In genomic region chr6:107084446-107084845, GRCh38 we compare ENCODE assay signal across 7 cellular contexts. TPM values are rescaled to one million over a fixed set of nuclear protein-coding genes. Genes with fewer than 3 reads are reported as not detected.
A peak's percentile ranks its signal among the peaks of the same experiment; 100 is the strongest.
DNase-seq lines count a peak whose midpoint lies in the region; ATAC-seq, FAIRE-seq and TF ChIP-seq lines count a peak whose summit lies in the region.
"Not testable (repeated sequence)": the region's sequence is repeated elsewhere in the genome, so short reads cannot be mapped to it uniquely, and the experiment has no call there.

No MANE protein-coding gene starts in this region.

- not testable (repeated sequence) for H3K23ac ChIP-seq in IMR-90 (ENCODE audit: low read depth, low read length); trophoblast cell (ENCODE audit: low read length)

- not testable (repeated sequence) for H3K79me1 ChIP-seq in IMR-90 (ENCODE audit: low read depth in 1 of 2, low read length in 2 of 2); trophoblast cell (ENCODE audit: low read length)

- peak overlapping the region; percentile 35 for H2BK12ac ChIP-seq in trophoblast cell (ENCODE audit: low read length)

- not testable (repeated sequence) for H3K27ac Mint-ChIP-seq in endodermal cell

- not testable (repeated sequence) for H2AK5ac ChIP-seq in IMR-90 (ENCODE audit: low read depth, low read length); trophoblast cell (ENCODE audit: low read length)

- H3K14ac ChIP-seq in IMR-90 (replicated peaks; ENCODE audit: low read depth, low read length); trophoblast cell (ENCODE audit: low read length): not testable (repeated sequence)

- not testable (repeated sequence) for H4K5ac ChIP-seq in IMR-90 (ENCODE audit: low read depth, low read length)

- intact Hi-C loops in HCT116 (cut with micrococcal nuclease); IMR-90 (cut with micrococcal nuclease); GM12878 (cut with micrococcal nuclease; ENCODE audit: unreplicated experiment); testis (cut with DNase I; ENCODE audit: low total_unique reads): not testable (repeated sequence)

- H4K8ac ChIP-seq in IMR-90 (ENCODE audit: low read depth in 2 of 2, low read length in 2 of 2); trophoblast cell (ENCODE audit: low read depth, low read length): not testable (repeated sequence)

- not testable (repeated sequence) for H3K27ac ChIP-seq in A549; HCT116 (ENCODE audit: low read depth, low read length); IMR-90 (ENCODE audit: insufficient read depth, low read length); GM12878 (ENCODE audit: control insufficient read depth, insufficient read depth); endodermal cell (ENCODE audit: low read depth, low read length); testis
- H3K27ac ChIP-seq in trophoblast cell (ENCODE audit: low read depth, low read length): peak overlapping the region; percentile 81

- not testable (repeated sequence) for H3K9me2 ChIP-seq in HCT116 (ENCODE audit: insufficient read depth)

- H3K9me1 ChIP-seq in IMR-90 (ENCODE audit: insufficient read depth, low read length): not testable (repeated sequence)

- DNase-seq in A549 (ENCODE audit: low read depth in 1 of 2, low spot score in 1 of 2); HCT116 (ENCODE audit: low read depth, low spot score); IMR-90; GM12878 (ENCODE audit: low read depth, low spot score); trophoblast cell: not testable (repeated sequence)
- DNase-seq in endodermal cell (peak; percentile 13), testis (peak; percentile 24)

- not testable (repeated sequence) for H3K4ac ChIP-seq in IMR-90 (ENCODE audit: low read depth, low read length); trophoblast cell (ENCODE audit: low read depth, low read length)

- peaks cover 70% of the 10 kb centered on the region for H3K36me3 Mint-ChIP-seq in endodermal cell (ENCODE audit: low read depth)

- H3K9ac ChIP-seq in HCT116 (ENCODE audit: low read length); IMR-90 (ENCODE audit: low read depth, low read length); GM12878 (ENCODE audit: control insufficient read depth, insufficient read depth, low read length); endodermal cell (ENCODE audit: extremely low read depth, low read length, poor library complexity, severe bottlenecking); trophoblast cell (ENCODE audit: low read length): not testable (repeated sequence)

- not testable (repeated sequence) for H2BK120ac ChIP-seq in IMR-90 (ENCODE audit: low read depth, low read length); trophoblast cell (ENCODE audit: insufficient read depth, low read length, poor library complexity)

- H3K79me2 ChIP-seq in HCT116 (ENCODE audit: insufficient read depth, low read length); GM12878 (ENCODE audit: control insufficient read depth, insufficient read depth, low read length); trophoblast cell (ENCODE audit: control insufficient read depth, insufficient read depth, low read length, poor library complexity): not testable (repeated sequence)

- POLR2A ChIA-PET in A549 (lab: Yijun Ruan, JAX); HCT116 (lab: Charles Lee); IMR-90 (lab: Charles Lee; ENCODE audit: unreplicated experiment): not testable (repeated sequence)
- POLR2A ChIA-PET in GM12878 (lab: Charles Lee): interaction anchor here (1.1 kb wide), 1 partner anchor 19 kb away, joined by 4 read pairs; no protein-coding TSS in a partner anchor

- H3K56ac ChIP-seq in IMR-90 (ENCODE audit: extremely low read depth, insufficient read depth, low read length): not testable (repeated sequence)

- H3K9me3 Mint-ChIP-seq in endodermal cell: peaks cover 19% of the 10 kb centered on the region

- H3K4me3 Mint-ChIP-seq in endodermal cell: not testable (repeated sequence)

- in situ Hi-C loops in IMR-90 (cut with MboI; ENCODE audit: low sequenced_read_pairs); GM12878 (cut with MboI): not testable (repeated sequence)

- peaks cover 12% of the 10 kb centered on the region for H3K4me1 Mint-ChIP-seq in endodermal cell

- H4K91ac ChIP-seq in IMR-90 (ENCODE audit: insufficient read depth, low read depth, low read length); trophoblast cell (ENCODE audit: low read depth, low read length): not testable (repeated sequence)

- H3K18ac ChIP-seq in IMR-90 (ENCODE audit: low read depth, low read length); trophoblast cell (ENCODE audit: low read length): not testable (repeated sequence)

- H2BK5ac ChIP-seq in IMR-90 (ENCODE audit: low read depth, low read length, poor library complexity, severe bottlenecking); trophoblast cell (ENCODE audit: low read depth, low read length, poor library complexity): not testable (repeated sequence)

- H2AK9ac ChIP-seq in IMR-90 (replicated peaks; ENCODE audit: low read depth, low read length, poor library complexity): not testable (repeated sequence)

- H2BK20ac ChIP-seq in IMR-90 (ENCODE audit: low read depth, low read length): not testable (repeated sequence)

- RAD21 ChIA-PET in HCT116 (lab: Charles Lee; ENCODE audit: low non-redundant PET in 1 of 2, low total read pairs in 2 of 2, uncharacterized antibody in 2 of 2, unreplicated experiment in 2 of 2): not testable (repeated sequence)
- RAD21 ChIA-PET in GM12878 (lab: Charles Lee; ENCODE audit: unreplicated experiment): interaction anchor here (1.1 kb wide), 1 partner anchor 29 kb away, joined by 3 read pairs; no protein-coding TSS in a partner anchor

- not testable (repeated sequence) for H3K27me3 ChIP-seq in HCT116 (ENCODE audit: insufficient read depth, low read length); IMR-90 (ENCODE audit: control insufficient read depth, insufficient read depth, low read length); GM12878 (replicated peaks in 1 of 2; ENCODE audit: control insufficient read depth in 2 of 2, insufficient read depth in 2 of 2, low read length in 1 of 2); endodermal cell (ENCODE audit: control insufficient read depth, insufficient read depth, low read length, poor library complexity, severe bottlenecking); trophoblast cell (ENCODE audit: insufficient read depth, low read length); testis

- not testable (repeated sequence) for H3K4me3 ChIP-seq in A549; HCT116 (replicated peaks in 1 of 2; ENCODE audit: low read depth in 1 of 2, low read length in 2 of 2); IMR-90 (ENCODE audit: insufficient read depth, low read depth, low read length); GM12878; endodermal cell (ENCODE audit: low read length); trophoblast cell (ENCODE audit: low read depth, low read length); testis

- CTCF ChIA-PET in A549 (lab: Yijun Ruan, JAX) (interaction anchor here (0.6 to 0.9 kb wide), 3 partner anchors 23 to 564 kb away, joined by 3 read pairs; no protein-coding TSS in a partner anchor), IMR-90 (lab: Yijun Ruan, JAX) (interaction anchor here (0.6 kb wide), 1 partner anchor 31 kb away, joined by 4 read pairs; no protein-coding TSS in a partner anchor), GM12878 (lab: Yijun Ruan, JAX) (interaction anchor here (1.7 to 1.8 kb wide), 2 partner anchors 18 to 30 kb away, joined by 4 to 6 read pairs; no protein-coding TSS in a partner anchor)
- CTCF ChIA-PET in HCT116 (lab: Charles Lee): not testable (repeated sequence)

- H4K20me1 ChIP-seq in HCT116 (ENCODE audit: insufficient read depth); IMR-90 (ENCODE audit: insufficient read depth, low read length); GM12878 (ENCODE audit: control insufficient read depth, insufficient read depth): not testable (repeated sequence)

- H4K12ac ChIP-seq in trophoblast cell (ENCODE audit: low read depth, low read length): not testable (repeated sequence)

- whole genome bisulfite sequencing in A549 (ENCODE audit: missing lambda C conversion rate): 92% methylated on average over 7 of the region's 7 CpGs
- 100% methylated on average over 3 of the region's 7 CpGs; no CpG with 5 or more reads in 1 of the 2 experiments for WGBS in IMR-90 (ENCODE audit: extremely low coverage in 2 of 2, insufficient read length in 1 of 2), 2 experiments
- WGBS in GM12878 (ENCODE audit: insufficient coverage, insufficient replicate concordance, low lambda C conversion rate, missing lambda C conversion rate): 95% methylated on average over 7 of the region's 7 CpGs
- 95 to 97% methylated on average over 7 of the region's 7 CpGs for WGBS in endodermal cell (ENCODE audit: insufficient coverage in 1 of 2, insufficient read length in 1 of 2), 2 experiments
- no CpG with 5 or more reads among the region's 7 CpGs for WGBS in trophoblast cell (ENCODE audit: extremely low coverage, insufficient coverage, insufficient read length)
- 82 to 93% methylated on average over 7 of the region's 7 CpGs for WGBS in testis, 2 donors

- not testable (repeated sequence) for TF ChIP-seq RAD21 in A549 (conservative IDR thresholded peaks at IDR 0.05 in 1 of 2, IDR thresholded peaks at IDR 0.05 in 1 of 2); HCT116 (IDR thresholded peaks at IDR 0.05; ENCODE audit: low read depth); IMR-90 (IDR thresholded peaks at IDR 0.05; ENCODE audit: low read length); GM12878 (IDR thresholded peaks at IDR 0.05; ENCODE audit: insufficient read depth, low read depth, low read length)

- not testable (repeated sequence) for H3K4me1 ChIP-seq in A549; HCT116 (ENCODE audit: control insufficient read depth in 1 of 2, insufficient read depth in 2 of 2, low read length in 2 of 2); IMR-90 (ENCODE audit: control insufficient read depth, insufficient read depth, low read length); endodermal cell (ENCODE audit: control insufficient read depth, insufficient read depth, low read length); testis
- peaks cover 10% of the 10 kb centered on the region; the same call in 1 of the 2 replicates for H3K4me1 ChIP-seq in GM12878 (ENCODE audit: control insufficient read depth, insufficient read depth, low read length)
- H3K4me1 ChIP-seq in trophoblast cell (ENCODE audit: control insufficient read depth in 1 of 2, insufficient read depth in 2 of 2, low read length in 2 of 2): peaks cover 5 to 11% of the 10 kb centered on the region in 2 experiments

- not testable (repeated sequence) for TF ChIP-seq CTCF in A549 (IDR thresholded peaks at IDR 0.05); HCT116 (IDR thresholded peaks at IDR 0.05 in 2 of 3, conservative IDR thresholded peaks at IDR 0.05 in 1 of 3; ENCODE audit: borderline replicate concordance in 1 of 3, insufficient read depth in 1 of 3, low read depth in 2 of 3, low read length in 2 of 3); IMR-90 (conservative IDR thresholded peaks at IDR 0.05; ENCODE audit: low read depth, low read length); GM12878 (IDR thresholded peaks at IDR 0.05 in 2 of 3, conservative IDR thresholded peaks at IDR 0.05 in 1 of 3; ENCODE audit: control insufficient read depth in 2 of 3, extremely low read depth in 1 of 3, insufficient read depth in 1 of 3, low read depth in 3 of 3, low read length in 3 of 3); endodermal cell (conservative IDR thresholded peaks at IDR 0.05); testis (IDR thresholded peaks at IDR 0.05)

- TF ChIP-seq POLR2A in A549 (IDR thresholded peaks at IDR 0.05; ENCODE audit: low read length); HCT116 (IDR thresholded peaks at IDR 0.05; ENCODE audit: borderline replicate concordance, extremely low read depth, insufficient read depth, insufficient read length); IMR-90 (IDR thresholded peaks at IDR 0.05; ENCODE audit: low read depth, low read length); GM12878 (IDR thresholded peaks at IDR 0.05; ENCODE audit: low read depth, low read length); testis (IDR thresholded peaks at IDR 0.05): not testable (repeated sequence)

- TF ChIP-seq EP300 in A549 (IDR thresholded peaks at IDR 0.05); GM12878 (IDR thresholded peaks at IDR 0.05; ENCODE audit: borderline replicate concordance in 1 of 2, control insufficient read depth in 1 of 2, low read depth in 2 of 2, low read length in 2 of 2): not testable (repeated sequence)

- H3K27me3 Mint-ChIP-seq in endodermal cell (ENCODE audit: insufficient read depth): not testable (repeated sequence)

- not testable (repeated sequence) for H3K4me2 ChIP-seq in A549; HCT116 (ENCODE audit: low read length); IMR-90 (ENCODE audit: low read depth, low read length); GM12878 (ENCODE audit: control insufficient read depth, insufficient read depth); trophoblast cell (ENCODE audit: low read length)

- not testable (repeated sequence) for BruUV-seq in HCT116 (replicated peaks; lab: Mats Ljungman, UMichigan); IMR-90 (replicated peaks; lab: Mats Ljungman, UMichigan); GM12878 (replicated peaks; lab: Mats Ljungman, UMichigan)

- not testable (repeated sequence) for H3K36me3 ChIP-seq in HCT116 (ENCODE audit: control insufficient read depth in 1 of 2, insufficient read depth in 2 of 2, low read length in 2 of 2); IMR-90 (ENCODE audit: control insufficient read depth, insufficient read depth, low read length); GM12878 (ENCODE audit: control insufficient read depth in 2 of 2, insufficient read depth in 2 of 2, low read length in 1 of 2); trophoblast cell (ENCODE audit: control insufficient read depth in 1 of 2, insufficient read depth in 2 of 2, low read length in 2 of 2); testis (ENCODE audit: low read depth, missing control alignments)
- H3K36me3 ChIP-seq in endodermal cell (ENCODE audit: control insufficient read depth, insufficient read depth, low read length): peaks cover 24% of the 10 kb centered on the region

- H2AFZ ChIP-seq in HCT116 (ENCODE audit: low read depth, low read length, poor library complexity, severe bottlenecking); IMR-90 (replicated peaks; ENCODE audit: low read length, poor library complexity); GM12878 (ENCODE audit: control insufficient read depth, low read depth, low read length); trophoblast cell (ENCODE audit: insufficient read depth, low read length, poor library complexity): not testable (repeated sequence)

- not testable (repeated sequence) for H3K9me3 ChIP-seq in A549; HCT116 (ENCODE audit: control insufficient read depth in 1 of 2, insufficient read depth in 1 of 2, low read depth in 1 of 2, low read length in 2 of 2); IMR-90 (ENCODE audit: control insufficient read depth, insufficient read depth, low read length); GM12878 (replicated peaks; ENCODE audit: control insufficient read depth, insufficient read depth, low read length); trophoblast cell (ENCODE audit: insufficient read depth, low read depth, low read length); testis
- H3K9me3 ChIP-seq in endodermal cell (ENCODE audit: control insufficient read depth, low read length): peaks cover 22% of the 10 kb centered on the region

- ATAC-seq in A549; IMR-90 (ENCODE audit: low read depth); GM12878: not testable (repeated sequence)
- ATAC-seq in HCT116: 0 out of 2 replicates have a peak, but pooled peaks have one; percentile 30

- SMC1A ChIA-PET in GM12878 (lab: Charles Lee; ENCODE audit: uncharacterized antibody, unreplicated experiment): interaction anchor here (1.0 to 1.3 kb wide), 3 partner anchors 10 to 57 kb away, joined by 3 read pairs; partner anchors contain the start of gene MTRES1

- not testable (repeated sequence) for H2BK15ac ChIP-seq in IMR-90 (ENCODE audit: low read depth, low read length)

- FAIRE-seq in A549 (lab: Jason Lieb, UNC); GM12878 (lab: Jason Lieb, UNC): not testable (repeated sequence)

- dilution Hi-C loops in IMR-90 (cut with HindIII; ENCODE audit: low sequenced_read_pairs, unreplicated experiment): not testable (repeated sequence)

RNA-seq across cellular contexts. Expression of gene BEND3, which starts 30.9 kb away (rescaled TPM):
- polyA plus RNA-seq in A549 (2011; rRNA removed) (2.2 and 2.7 TPM in 2 replicates), A549 (2017; fragmentation: RNase III; extraction: RNeasy Plus Mini Kit Qiagen cat#74134 plus additional on column Dnase treatment) (2.3 to 2.7 TPM (median 2.4 TPM) in 3 replicates), IMR-90 (2012; rRNA removed) (1.2 and 1.3 TPM in 2 replicates), GM12878 (2011; rRNA removed) (2.5 and 3.7 TPM in 2 replicates), GM12878 (2014; fragmentation: Illumina TruSeq; extraction: Trizol) (3.4 and 3.8 TPM in 2 replicates), GM12878 (2014; fragmentation: Nextera tagmentation; extraction: Ambion mirVana) (1 to 10 TPM; 1.1 to 2.0 TPM), GM12878 (2014; rRNA removed) (3.1 and 3.8 TPM in 2 replicates), GM12878 (2016; fragmentation: Nextera tagmentation; extraction: Ambion mirVana) (1 to 10 TPM; 2.4 to 3.4 TPM), testis (ENCODE audit: insufficient read depth, low read depth, low replicate concordance) (3.7 TPM)
- 2.1 and 2.9 TPM in 2 replicates for polyA plus RNA-seq in A549 (2012; cell fraction: cytosol; rRNA removed)
- 4.4 and 4.7 TPM in 2 replicates for polyA plus RNA-seq in A549 (2012; cell fraction: nucleus; rRNA removed)
- polyA minus RNA-seq in A549 (2011; rRNA and poly(A)+ RNA removed): 6.4 and 6.5 TPM in 2 replicates
- total RNA-seq in HCT116 (2021; ENCODE audit: unreplicated experiment) (6.3 TPM), IMR-90 (2012; rRNA removed) (1.8 and 1.9 TPM in 2 replicates), GM12878 (2014; rRNA removed) (3.4 and 3.9 TPM in 2 replicates), GM12878 (2014; rRNA removed; fragmentation: Illumina TruSeq; extraction: Trizol) (3.0 and 4.0 TPM in 2 replicates), GM12878 (2021) (8.1 and 9.0 TPM in 2 replicates), endodermal cell (10 to 100 TPM; 18.0 to 28.6 TPM), testis (1 to 10 TPM; 6.9 to 7.6 TPM)
- polyA plus RNA-seq in HCT116 (2012): 0.94 and 1.5 TPM in 2 replicates
- 0.67 and 0.78 TPM in 2 replicates for polyA plus RNA-seq in IMR-90 (2012; cell fraction: cytosol; rRNA removed)
- polyA plus RNA-seq in IMR-90 (2012; cell fraction: nucleus; rRNA removed; ENCODE audit: low replicate concordance): 1.2 and 1.4 TPM in 2 replicates
- total RNA-seq in GM12878 (2013; cell fraction: nucleolus; rRNA removed): 16.3 and 17.9 TPM in 2 replicates
- 1.4 TPM for polyA plus RNA-seq in GM12878 (2011; ENCODE audit: low read depth)
- 3.7 and 4.7 TPM in 2 replicates for polyA plus RNA-seq in GM12878 (2011; cell fraction: cytosol; rRNA removed)
- 3.8 and 4.5 TPM in 2 replicates for polyA plus RNA-seq in GM12878 (2011; cell fraction: nucleus; rRNA removed)
- 1.5 and 1.9 TPM in 2 replicates for polyA plus RNA-seq in GM12878 (2012)
- polyA minus RNA-seq in GM12878 (2011; rRNA and poly(A)+ RNA removed): 9.2 and 11.5 TPM in 2 replicates
- polyA minus RNA-seq in GM12878 (2011; cell fraction: cytosol; rRNA and poly(A)+ RNA removed): 6.8 and 7.6 TPM in 2 replicates
- 3.4 and 5.8 TPM in 2 replicates for polyA minus RNA-seq in GM12878 (2011; cell fraction: nucleus; rRNA and poly(A)+ RNA removed)
- polyA plus RNA-seq in endodermal cell (2013, experiment 1 of 2): 8.2 TPM
- 7.8 TPM for polyA plus RNA-seq in endodermal cell (2013, experiment 2 of 2)
- 6.7 and 6.8 TPM in 2 replicates for polyA plus RNA-seq in trophoblast cell (2013)

RNA-seq across cellular contexts. Expression of gene MTRES1, which starts 56.4 kb away (rescaled TPM):
- 7.5 and 11.8 TPM in 2 replicates for polyA plus RNA-seq in A549 (2011; rRNA removed)
- 3.5 and 4.1 TPM in 2 replicates for polyA plus RNA-seq in A549 (2012; cell fraction: cytosol; rRNA removed)
- polyA plus RNA-seq in A549 (2012; cell fraction: nucleus; rRNA removed): 2.3 and 3.5 TPM in 2 replicates
- 12.1 to 13.8 TPM (median 12.6 TPM) in 3 replicates for polyA plus RNA-seq in A549 (2017; fragmentation: RNase III; extraction: RNeasy Plus Mini Kit Qiagen cat#74134 plus additional on column Dnase treatment)
- polyA minus RNA-seq in A549 (2011; rRNA and poly(A)+ RNA removed): 0.78 and 2.6 TPM in 2 replicates
- 12.7 TPM for total RNA-seq in HCT116 (2021; ENCODE audit: unreplicated experiment)
- 3.1 and 6.4 TPM in 2 replicates for polyA plus RNA-seq in HCT116 (2012)
- 5.4 and 8.9 TPM in 2 replicates for total RNA-seq in IMR-90 (2012; rRNA removed)
- 9.7 and 9.8 TPM in 2 replicates for polyA plus RNA-seq in IMR-90 (2012; rRNA removed)
- 2.1 and 2.9 TPM in 2 replicates for polyA plus RNA-seq in IMR-90 (2012; cell fraction: cytosol; rRNA removed)
- polyA plus RNA-seq in IMR-90 (2012; cell fraction: nucleus; rRNA removed; ENCODE audit: low replicate concordance): 4.9 and 7.1 TPM in 2 replicates
- total RNA-seq in GM12878 (2013; cell fraction: nucleolus; rRNA removed): 15.3 and 15.8 TPM in 2 replicates
- 11.4 and 15.7 TPM in 2 replicates for total RNA-seq in GM12878 (2014; rRNA removed)
- total RNA-seq in GM12878 (2014; rRNA removed; fragmentation: Illumina TruSeq; extraction: Trizol): 24.5 and 25.0 TPM in 2 replicates
- 12.4 and 12.9 TPM in 2 replicates for total RNA-seq in GM12878 (2021)
- polyA plus RNA-seq in GM12878 (2011; ENCODE audit: low read depth): 7.7 TPM
- polyA plus RNA-seq in GM12878 (2011; rRNA removed): 9.4 and 16.2 TPM in 2 replicates
- 4.0 and 4.8 TPM in 2 replicates for polyA plus RNA-seq in GM12878 (2011; cell fraction: cytosol; rRNA removed)
- 3.8 and 4.2 TPM in 2 replicates for polyA plus RNA-seq in GM12878 (2011; cell fraction: nucleus; rRNA removed)
- 12.8 and 13.9 TPM in 2 replicates for polyA plus RNA-seq in GM12878 (2012)
- polyA plus RNA-seq in GM12878 (2014; fragmentation: Illumina TruSeq; extraction: Trizol): 23.4 and 34.6 TPM in 2 replicates
- polyA plus RNA-seq in GM12878 (2014; fragmentation: Nextera tagmentation; extraction: Ambion mirVana): 10 to 100 TPM; 29.5 to 30.0 TPM
- 18.3 and 21.2 TPM in 2 replicates for polyA plus RNA-seq in GM12878 (2014; rRNA removed)
- polyA plus RNA-seq in GM12878 (2016; fragmentation: Nextera tagmentation; extraction: Ambion mirVana): 10 to 100 TPM; 29.3 to 35.7 TPM
- 2.6 and 4.0 TPM in 2 replicates for polyA minus RNA-seq in GM12878 (2011; rRNA and poly(A)+ RNA removed)
- polyA minus RNA-seq in GM12878 (2011; cell fraction: cytosol; rRNA and poly(A)+ RNA removed): 2.6 and 3.3 TPM in 2 replicates
- 4.0 and 8.4 TPM in 2 replicates for polyA minus RNA-seq in GM12878 (2011; cell fraction: nucleus; rRNA and poly(A)+ RNA removed)
- 10 to 100 TPM; 20.5 to 26.1 TPM for total RNA-seq in endodermal cell
- 23.4 TPM for polyA plus RNA-seq in endodermal cell (2013, experiment 1 of 2)
- polyA plus RNA-seq in endodermal cell (2013, experiment 2 of 2): 20.4 TPM
- 15.8 and 16.4 TPM in 2 replicates for polyA plus RNA-seq in trophoblast cell (2013)
- 10 to 100 TPM; 15.2 to 16.3 TPM for total RNA-seq in testis
- polyA plus RNA-seq in testis (ENCODE audit: insufficient read depth, low read depth, low replicate concordance): 16.1 TPM
